21 cellular contexts compared by ENCODE assay signal in the genomic region with DNA sequence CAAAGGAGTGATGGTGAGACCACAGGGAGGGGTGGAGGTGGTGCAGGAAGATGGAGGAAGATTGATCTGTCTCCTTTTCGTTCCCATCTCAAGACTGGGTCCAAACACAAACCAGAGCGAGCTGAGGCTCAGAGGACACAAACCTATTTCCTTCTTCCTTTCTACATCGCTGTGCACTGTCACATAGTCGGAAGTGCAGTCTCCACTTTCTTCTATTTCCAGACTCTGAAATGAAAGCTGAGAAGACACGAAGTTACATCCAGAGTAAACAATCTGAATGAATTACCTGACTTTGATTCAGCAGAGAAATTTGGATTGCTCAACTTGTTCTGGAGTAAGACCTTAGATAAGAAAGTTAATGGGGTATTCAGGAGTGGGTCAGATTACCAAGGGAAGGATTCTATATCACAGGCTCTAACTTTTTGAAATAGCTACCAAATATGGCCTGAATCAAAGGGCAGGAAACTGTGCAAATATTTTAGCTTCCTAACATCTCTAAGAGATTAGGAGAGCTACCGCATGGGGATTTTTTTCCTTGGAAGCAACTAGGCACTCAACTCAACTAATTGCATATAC. TPM values are rescaled to one million over a fixed set of nuclear protein-coding genes. Genes with fewer than 3 reads are reported as not detected.
DNase-seq lines count a peak whose midpoint lies in the region; FAIRE-seq and TF ChIP-seq lines count a peak whose summit lies in the region.
"Had no signal": no experiment of that assay in that cellular context is flagged by ENCODE, and none has a peak within 500 bp of the region (broad histone marks: within the 10 kb centered on the region; RNA-seq: fewer than 3 reads in every experiment).

No MANE protein-coding gene starts in this region.

- no peak overlapping the region for H3K18ac ChIP-seq in trophoblast cell (ENCODE audit: low read length)

- H3K4me2 ChIP-seq in trophoblast cell (ENCODE audit: low read length): no peak overlapping the region
- H3K4me2 ChIP-seq: BLaER1 had no signal

- no peak overlapping the region for H4K12ac ChIP-seq in trophoblast cell (ENCODE audit: low read depth, low read length)

- H3K27me3 Mint-ChIP-seq in glutamatergic neuron (ENCODE audit: unreplicated experiment): no peaks in the 10 kb centered on the region
- peaks cover 23% of the 10 kb centered on the region for H3K27me3 Mint-ChIP-seq in MCF 10A (ENCODE audit: insufficient read depth, unreplicated experiment)

- no peak overlapping the region for H4K8ac ChIP-seq in trophoblast cell (ENCODE audit: low read depth, low read length)

- H2BK120ac ChIP-seq in trophoblast cell (ENCODE audit: insufficient read depth, low read length, poor library complexity): no peak overlapping the region

- intact Hi-C loops in MCF 10A (cut with micrococcal nuclease): loop anchor here (5.0 kb wide), 1 partner anchor 295 kb away; the partner anchor contains the start of gene EIF3F

- H3K36me3 ChIP-seq in adipocyte (ENCODE audit: control insufficient read depth, insufficient read depth, low read length, severe bottlenecking): no peaks in the 10 kb centered on the region
- H3K36me3 ChIP-seq in trophoblast cell (ENCODE audit: control insufficient read depth in 1 of 2, insufficient read depth in 2 of 2, low read length in 2 of 2): no peaks in the 10 kb centered on the region
- H3K36me3 ChIP-seq: BLaER1 had no signal

- peak; percentile 40 for DNase-seq in adipocyte (ENCODE audit: low read depth)
- peak; percentile 29 for DNase-seq in fibroblast of villous mesenchyme (ENCODE audit: low read depth)
- DNase-seq in trophoblast cell: peak; percentile 29 to 68
- DNase-seq in glutamatergic neuron: no peak
- DNase-seq in MCF 10A (ENCODE audit: unreplicated experiment): no peak
- no peak for DNase-seq in NOMO-1 treated with dmso at 0.1 percent for 144 hours (lab: John Stamatoyannopoulos, UW; ENCODE audit: unreplicated experiment)
- no peak for DNase-seq in NCI-H524 treated with DMSO at 0.1 percent for 48 hours (lab: John Stamatoyannopoulos, UW)
- DNase-seq: CD8-positive, alpha-beta T cell; DMS 273 treated with DMSO at 0.1 percent for 48 hours; EL; H7; MV-4-11; NCI-H1417; NCI-H187 treated with DMSO at 0.1 percent for 48 hours; NCI-H446 treated with DMSO at 0.1 percent for 48 hours; NCI-H748 treated with DMSO at 0.1 percent for 48 hours; RPMI8226; SIG-M5 had no signal

- no peak overlapping the region for H2BK12ac ChIP-seq in trophoblast cell (ENCODE audit: low read length)

- no peak overlapping the region for H2BK5ac ChIP-seq in trophoblast cell (ENCODE audit: low read depth, low read length, poor library complexity)

- no peak overlapping the region for H2AFZ ChIP-seq in trophoblast cell (ENCODE audit: insufficient read depth, low read length, poor library complexity)

- H3K4me3 Mint-ChIP-seq in glutamatergic neuron (ENCODE audit: unreplicated experiment) (no peak overlapping the region), MCF 10A (ENCODE audit: unreplicated experiment) (no peak overlapping the region)
- H3K4me3 Mint-ChIP-seq: CD8-positive, alpha-beta T cell had no signal

- no peak overlapping the region for H3K9ac ChIP-seq in adipocyte (ENCODE audit: low read length)
- no peak overlapping the region for H3K9ac ChIP-seq in trophoblast cell (ENCODE audit: low read length)
- H3K9ac ChIP-seq: BLaER1 had no signal

- FAIRE-seq in G401.6 (lab: Jason Lieb, UNC): peak; percentile 40
- FAIRE-seq: A204.1 had no signal

- no peak overlapping the region for H3K4ac ChIP-seq in trophoblast cell (ENCODE audit: low read depth, low read length)

- POLR2A ChIA-PET in MCF 10A (lab: Yijun Ruan, JAX): no interaction called here

- no peak overlapping the region for H3K23ac ChIP-seq in trophoblast cell (ENCODE audit: low read length)

- no peaks in the 10 kb centered on the region for H3K9me3 Mint-ChIP-seq in glutamatergic neuron (ENCODE audit: unreplicated experiment)
- H3K9me3 Mint-ChIP-seq in MCF 10A (ENCODE audit: unreplicated experiment): no peaks in the 10 kb centered on the region
- H3K9me3 Mint-ChIP-seq: CD8-positive, alpha-beta T cell had no signal

- H3K9me3 ChIP-seq in adipocyte (ENCODE audit: control insufficient read depth, low read length) (no peaks in the 10 kb centered on the region), trophoblast cell (ENCODE audit: insufficient read depth, low read depth, low read length) (no peaks in the 10 kb centered on the region)
- H3K9me3 ChIP-seq: BLaER1 had no signal

- no peak overlapping the region for H3K14ac ChIP-seq in trophoblast cell (ENCODE audit: low read length)

- H3K79me2 ChIP-seq in trophoblast cell (ENCODE audit: control insufficient read depth, insufficient read depth, low read length, poor library complexity): no peaks in the 10 kb centered on the region

- CTCF ChIA-PET in MCF 10A (lab: Yijun Ruan, JAX): interaction anchor here (0.5 to 3.6 kb wide), 18 partner anchors 10 to 595 kb away, joined by 3 to 33 read pairs (median 4); partner anchors contain the start of gene PPFIBP2

- H3K4me1 Mint-ChIP-seq in glutamatergic neuron (ENCODE audit: low read depth, unreplicated experiment) (peaks cover 3% of the 10 kb centered on the region), MCF 10A (ENCODE audit: insufficient read depth, unreplicated experiment) (peaks cover 13% of the 10 kb centered on the region)

- no peak for TF ChIP-seq CTCF in fibroblast of villous mesenchyme (IDR thresholded peaks at IDR 0.05; ENCODE audit: insufficient read depth, low read depth, low read length)
- TF ChIP-seq CTCF in glutamatergic neuron (IDR thresholded peaks at IDR 0.05; ENCODE audit: partially characterized antibody, unreplicated experiment): no peak
- no peak for TF ChIP-seq CTCF in MCF 10A (IDR thresholded peaks at IDR 0.05; ENCODE audit: unreplicated experiment)

- H4K91ac ChIP-seq in trophoblast cell (ENCODE audit: low read depth, low read length): no peak overlapping the region

- no peak overlapping the region for H3K4me3 ChIP-seq in adipocyte (ENCODE audit: low read length)
- H3K4me3 ChIP-seq in fibroblast of villous mesenchyme (ENCODE audit: low read depth, low read length): no peak overlapping the region
- no peak overlapping the region for H3K4me3 ChIP-seq in trophoblast cell (ENCODE audit: low read depth, low read length)
- H3K4me3 ChIP-seq: BLaER1 had no signal

- H3K4me1 ChIP-seq in adipocyte (ENCODE audit: control insufficient read depth, insufficient read depth, low read length) (no peaks in the 10 kb centered on the region), trophoblast cell (ENCODE audit: control insufficient read depth in 1 of 2, insufficient read depth in 2 of 2, low read length in 2 of 2) (peaks cover 0 to 9% of the 10 kb centered on the region in 2 experiments)
- H3K4me1 ChIP-seq: BLaER1 had no signal

- H3K27ac Mint-ChIP-seq in glutamatergic neuron (ENCODE audit: unreplicated experiment) (no peak overlapping the region), MCF 10A (ENCODE audit: low read depth, unreplicated experiment) (no peak overlapping the region)
- H3K27ac Mint-ChIP-seq: CD8-positive, alpha-beta T cell had no signal

- no peak overlapping the region for H3K27ac ChIP-seq in trophoblast cell (ENCODE audit: low read depth, low read length)
- H3K27ac ChIP-seq: BLaER1 had no signal

- H3K27me3 ChIP-seq in adipocyte (replicated peaks; ENCODE audit: control insufficient read depth, insufficient read depth, low read length) (peaks cover 30% of the 10 kb centered on the region), trophoblast cell (ENCODE audit: insufficient read depth, low read length) (no peaks in the 10 kb centered on the region)
- H3K27me3 ChIP-seq: BLaER1 had no signal

- H2AK5ac ChIP-seq in trophoblast cell (ENCODE audit: low read length): no peak overlapping the region

- no CpG with 5 or more reads among the region's 6 CpGs for WGBS in trophoblast cell (ENCODE audit: extremely low coverage, insufficient coverage, insufficient read length)

- no peaks in the 10 kb centered on the region for H3K36me3 Mint-ChIP-seq in glutamatergic neuron (ENCODE audit: unreplicated experiment)
- no peaks in the 10 kb centered on the region for H3K36me3 Mint-ChIP-seq in MCF 10A (ENCODE audit: insufficient read depth, unreplicated experiment)
- H3K36me3 Mint-ChIP-seq: CD8-positive, alpha-beta T cell had no signal

- BruUV-seq in MCF 10A (replicated peaks; lab: Mats Ljungman, UMichigan): no TSS peak

- H3K79me1 ChIP-seq in trophoblast cell (ENCODE audit: low read length): no peaks in the 10 kb centered on the region

RNA-seq across cellular contexts. Expression of gene OVCH2, which starts 14.4 kb away (rescaled TPM):
- total RNA-seq in fibroblast of villous mesenchyme: under 0.01 and 0.64 TPM in 2 replicates
- polyA plus RNA-seq in trophoblast cell (2013): 1.5 and 1.9 TPM in 2 replicates
- total RNA-seq in glutamatergic neuron (ENCODE audit: unreplicated experiment): not detected
- total RNA-seq in MCF 10A (2022): 0.79 and 0.91 TPM in 2 replicates
- total RNA-seq: CD8-positive, alpha-beta T cell had no signal

RNA-seq across cellular contexts. Expression of gene CYB5R2, which starts 18.5 kb away (rescaled TPM):
- total RNA-seq in fibroblast of villous mesenchyme (32.0 and 39.9 TPM in 2 replicates), glutamatergic neuron (ENCODE audit: unreplicated experiment) (2.6 TPM), MCF 10A (2022) (1.2 and 1.6 TPM in 2 replicates)
- 57.9 and 60.0 TPM in 2 replicates for polyA plus RNA-seq in trophoblast cell (2013)
- total RNA-seq: CD8-positive, alpha-beta T cell had no signal

Comparison
In these comparisons a context has a peak if more than half of its experiments do, and no peak if none do; other contexts are left out.
1. DNase-seq: peak in adipocyte (single experiment), fibroblast of villous mesenchyme (single experiment) and trophoblast cell (2 of 2); none in glutamatergic neuron (single experiment), MCF 10A (single experiment), NOMO-1 treated with dmso at 0.1 percent for 144 hours (single experiment) and NCI-H524 treated with DMSO at 0.1 percent for 48 hours (single experiment).